In the genomic region with DNA sequence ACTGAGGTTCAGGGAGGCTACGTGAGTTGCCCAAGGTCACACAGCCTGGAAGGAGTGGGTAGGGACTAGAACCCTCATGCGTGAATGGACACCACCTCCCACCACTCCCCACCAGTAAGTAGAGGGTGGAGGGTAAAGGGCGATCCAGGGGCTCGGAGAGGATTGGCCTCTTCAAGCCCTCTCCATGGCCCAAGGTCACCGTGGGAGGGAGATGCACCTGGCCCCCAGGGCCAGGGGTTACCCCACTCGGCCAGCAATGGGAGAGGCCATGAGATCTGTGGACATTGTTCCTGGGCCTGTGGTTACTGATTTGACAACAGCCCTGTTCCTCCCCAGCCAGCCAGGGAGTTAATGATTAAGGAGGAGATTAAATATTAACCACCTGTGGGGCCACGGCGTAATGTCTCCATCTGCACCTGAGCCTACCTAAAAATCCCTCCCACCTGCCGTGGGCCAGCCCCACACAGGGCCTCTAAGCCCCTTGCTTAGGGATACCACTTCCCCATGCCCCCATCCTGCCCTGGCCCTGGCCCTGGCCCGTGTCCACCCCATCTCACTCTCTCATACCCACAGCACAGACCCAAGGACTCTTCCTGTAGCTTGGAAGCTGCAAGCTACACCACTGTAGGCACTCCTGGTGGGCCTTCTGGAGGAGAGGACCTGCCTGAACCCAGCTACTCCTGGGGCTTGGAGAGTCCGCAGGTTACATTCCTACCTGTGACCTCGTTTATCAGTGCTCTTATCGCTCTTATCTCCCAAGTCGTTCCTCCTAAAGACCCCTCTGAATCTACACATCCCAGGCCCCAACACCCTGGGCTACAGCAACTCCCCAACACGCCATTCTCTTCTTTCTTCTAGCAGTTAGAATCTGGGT, we compare ENCODE assay signal across 8 cellular contexts. TPM values are rescaled to one million over a fixed set of nuclear protein-coding genes. Genes with fewer than 3 reads are reported as not detected.
DNase-seq lines count a peak whose midpoint lies in the region; ATAC-seq, FAIRE-seq and TF ChIP-seq lines count a peak whose summit lies in the region.

No MANE protein-coding gene starts in this region.

- H3K36me3 ChIP-seq in CD4-positive, CD25-positive, alpha-beta regulatory T cell (ENCODE audit: control insufficient read depth, insufficient read depth, low read length) = no peaks in the 10 kb centered on the region
- H3K36me3 ChIP-seq in IMR-90 (ENCODE audit: control insufficient read depth, insufficient read depth, low read length) (no peaks in the 10 kb centered on the region), left lung (no peaks in the 10 kb centered on the region)

- H3K79me1 ChIP-seq in IMR-90 (ENCODE audit: low read depth in 1 of 2, low read length in 2 of 2) = no peaks in the 10 kb centered on the region

- H4K20me1 ChIP-seq in IMR-90 (ENCODE audit: insufficient read depth, low read length) = no peaks in the 10 kb centered on the region

- no peak overlapping the region for H3K56ac ChIP-seq in IMR-90 (ENCODE audit: extremely low read depth, insufficient read depth, low read length)

- peak overlapping the region; percentile 61 for H3K4me3 ChIP-seq in CD4-positive, CD25-positive, alpha-beta regulatory T cell (ENCODE audit: low read depth, low read length)
- H3K4me3 ChIP-seq in IMR-90 (ENCODE audit: insufficient read depth, low read depth, low read length) (no peak overlapping the region), left lung (no peak overlapping the region)

- H2AK5ac ChIP-seq in IMR-90 (ENCODE audit: low read depth, low read length) = peak overlapping the region; percentile 26; the same call in 1 of the 2 replicates

- no peak overlapping the region for H3K14ac ChIP-seq in IMR-90 (replicated peaks; ENCODE audit: low read depth, low read length)

- H2BK5ac ChIP-seq in IMR-90 (ENCODE audit: low read depth, low read length, poor library complexity, severe bottlenecking) = no peak overlapping the region

- no peak overlapping the region for H2BK20ac ChIP-seq in IMR-90 (ENCODE audit: low read depth, low read length)

- no peak overlapping the region for H3K9ac ChIP-seq in IMR-90 (ENCODE audit: low read depth, low read length)

- H3K9me1 ChIP-seq in IMR-90 (ENCODE audit: insufficient read depth, low read length) = no peaks in the 10 kb centered on the region; the same call in 1 of the 2 replicates

- H3K27me3 ChIP-seq in CD4-positive, CD25-positive, alpha-beta regulatory T cell (ENCODE audit: control insufficient read depth, insufficient read depth, low read length) = no peaks in the 10 kb centered on the region
- H3K27me3 ChIP-seq in IMR-90 (ENCODE audit: control insufficient read depth, insufficient read depth, low read length) (no peaks in the 10 kb centered on the region), left lung (no peaks in the 10 kb centered on the region)

- H4K5ac ChIP-seq in IMR-90 (ENCODE audit: low read depth, low read length) = no peak overlapping the region

- H2BK15ac ChIP-seq in IMR-90 (ENCODE audit: low read depth, low read length) = no peak overlapping the region

- no peaks in the 10 kb centered on the region for H3K27me3 Mint-ChIP-seq in CD4-positive, CD25-positive, alpha-beta regulatory T cell

- H3K4me1 ChIP-seq in CD4-positive, CD25-positive, alpha-beta regulatory T cell (ENCODE audit: control insufficient read depth, insufficient read depth, low read length, poor library complexity, severe bottlenecking) = peaks cover 55% of the 10 kb centered on the region
- no peaks in the 10 kb centered on the region; the same call in 1 of the 2 replicates for H3K4me1 ChIP-seq in IMR-90 (ENCODE audit: control insufficient read depth, insufficient read depth, low read length)
- H3K4me1 ChIP-seq in left lung = peaks cover 3 to 38% of the 10 kb centered on the region in 2 donors

- TF ChIP-seq POLR2A in IMR-90 (IDR thresholded peaks at IDR 0.05; ENCODE audit: low read depth, low read length) = no peak

- H2AK9ac ChIP-seq in IMR-90 (replicated peaks; ENCODE audit: low read depth, low read length, poor library complexity) = no peak overlapping the region

- TF ChIP-seq RAD21 in IMR-90 (IDR thresholded peaks at IDR 0.05; ENCODE audit: low read length) = no peak

- in situ Hi-C loops in IMR-90 (cut with MboI; ENCODE audit: low sequenced_read_pairs) = no loop called here

- intact Hi-C loops in IMR-90 (cut with micrococcal nuclease) = no loop called here
- intact Hi-C loops in left lung (cut with DNase I) = no loop called here
- intact Hi-C loops in posterior vena cava (cut with DNase I) = no loop called here

- no TSS peak for BruUV-seq in IMR-90 (replicated peaks; lab: Mats Ljungman, UMichigan)

- H3K23ac ChIP-seq in IMR-90 (ENCODE audit: low read depth, low read length) = no peak overlapping the region

- H3K9me3 ChIP-seq in CD4-positive, CD25-positive, alpha-beta regulatory T cell (ENCODE audit: control insufficient read depth in 2 of 2, low read length in 2 of 2) = no peaks in the 10 kb centered on the region
- H3K9me3 ChIP-seq in IMR-90 (ENCODE audit: control insufficient read depth, insufficient read depth, low read length) = no peaks in the 10 kb centered on the region
- no peaks in the 10 kb centered on the region for H3K9me3 ChIP-seq in left lung

- dilution Hi-C loops in IMR-90 (cut with HindIII; ENCODE audit: low sequenced_read_pairs, unreplicated experiment) = no loop called here

- POLR2A ChIA-PET in IMR-90 (lab: Charles Lee; ENCODE audit: unreplicated experiment) = no interaction called here

- no peak overlapping the region for H2AFZ ChIP-seq in IMR-90 (replicated peaks; ENCODE audit: low read length, poor library complexity)

- CTCF ChIA-PET in IMR-90 (lab: Yijun Ruan, JAX) = no interaction called here

- DNase-seq in CD4-positive, CD25-positive, alpha-beta regulatory T cell = no peak
- no peak for DNase-seq in IMR-90
- DNase-seq in left lung = no peak
- DNase-seq in central memory CD4-positive, alpha-beta T cell = no peak
- no peak for DNase-seq in posterior vena cava (ENCODE audit: low spot score)
- no peak for DNase-seq in D341Med (ENCODE audit: low spot score)
- no peak for DNase-seq in HTR-8/SVneo (ENCODE audit: insufficient read length, low spot score)

- H3K18ac ChIP-seq in IMR-90 (ENCODE audit: low read depth, low read length) = no peak overlapping the region

- H3K4ac ChIP-seq in IMR-90 (ENCODE audit: low read depth, low read length) = no peak overlapping the region

- WGBS in IMR-90 (ENCODE audit: extremely low coverage in 2 of 2, insufficient read length in 1 of 2), 2 experiments = 45% methylated on average over 5 of the region's 15 CpGs; no CpG with 5 or more reads in 1 of the 2 experiments

- no peak for FAIRE-seq in HTR-8/SVneo (lab: Jason Lieb, UNC)

- H3K27ac ChIP-seq in CD4-positive, CD25-positive, alpha-beta regulatory T cell (ENCODE audit: insufficient read depth, low read length, poor library complexity, severe bottlenecking) = peak overlapping the region; percentile 96
- H3K27ac ChIP-seq in IMR-90 (ENCODE audit: insufficient read depth, low read length) (no peak overlapping the region), left lung (peak overlapping the region; percentile 58 to 65)

- H3K27ac Mint-ChIP-seq in CD4-positive, CD25-positive, alpha-beta regulatory T cell = peak overlapping the region; percentile 99

- peaks cover 3% of the 10 kb centered on the region for H3K36me3 Mint-ChIP-seq in CD4-positive, CD25-positive, alpha-beta regulatory T cell

- no peak overlapping the region for H4K91ac ChIP-seq in IMR-90 (ENCODE audit: insufficient read depth, low read depth, low read length)

- TF ChIP-seq CTCF in IMR-90 (conservative IDR thresholded peaks at IDR 0.05; ENCODE audit: low read depth, low read length) (no peak), left lung (IDR thresholded peaks at IDR 0.05) (no peak)

- ATAC-seq in CD4-positive, CD25-positive, alpha-beta regulatory T cell (ENCODE audit: low read depth in 2 of 2) = no peak
- ATAC-seq in GM19467 (IDR thresholded peaks at IDR 0.05; ENCODE audit: unreplicated experiment) (peak; percentile 48), IMR-90 (ENCODE audit: low read depth) (no peak), left lung (peak; percentile 85)

- H3K9me3 Mint-ChIP-seq in CD4-positive, CD25-positive, alpha-beta regulatory T cell = no peaks in the 10 kb centered on the region

- H2BK120ac ChIP-seq in IMR-90 (ENCODE audit: low read depth, low read length) = no peak overlapping the region

- no peak overlapping the region for H4K8ac ChIP-seq in IMR-90 (ENCODE audit: low read depth in 2 of 2, low read length in 2 of 2)

- H3K4me2 ChIP-seq in IMR-90 (ENCODE audit: low read depth, low read length) = no peak overlapping the region

- peak overlapping the region; percentile 72 to 90 (median 86) for H3K4me3 Mint-ChIP-seq in CD4-positive, CD25-positive, alpha-beta regulatory T cell

- H3K4me1 Mint-ChIP-seq in CD4-positive, CD25-positive, alpha-beta regulatory T cell = peaks cover 5 to 71% (median 47%) of the 10 kb centered on the region in 4 donors

TF ChIP-seq in IMR-90, 13 proteins besides CTCF, POLR2A, EP300 and RAD21 (continues in another document):
- TF ChIP-seq, protein P1, sequence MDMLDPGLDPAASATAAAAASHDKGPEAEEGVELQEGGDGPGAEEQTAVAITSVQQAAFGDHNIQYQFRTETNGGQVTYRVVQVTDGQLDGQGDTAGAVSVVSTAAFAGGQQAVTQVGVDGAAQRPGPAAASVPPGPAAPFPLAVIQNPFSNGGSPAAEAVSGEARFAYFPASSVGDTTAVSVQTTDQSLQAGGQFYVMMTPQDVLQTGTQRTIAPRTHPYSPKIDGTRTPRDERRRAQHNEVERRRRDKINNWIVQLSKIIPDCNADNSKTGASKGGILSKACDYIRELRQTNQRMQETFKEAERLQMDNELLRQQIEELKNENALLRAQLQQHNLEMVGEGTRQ (IDR thresholded peaks at IDR 0.05; ENCODE audit: low read depth, low read length) = no peak
- TF ChIP-seq SMC3 (IDR thresholded peaks at IDR 0.05; ENCODE audit: low read depth, low read length) (no peak), CEBPB (IDR thresholded peaks at IDR 0.05; ENCODE audit: low read depth, low read length) (no peak), RCOR1 (IDR thresholded peaks at IDR 0.05; ENCODE audit: insufficient replicate concordance, low read length) (no peak), MXI1 (IDR thresholded peaks at IDR 0.05; ENCODE audit: borderline replicate concordance, low read depth, low read length) (no peak), BHLHE40 (IDR thresholded peaks at IDR 0.05; ENCODE audit: low read depth, low read length) (no peak), MAFK (IDR thresholded peaks at IDR 0.05; ENCODE audit: low read depth, low read length) (no peak), NFE2L2 (IDR thresholded peaks at IDR 0.05; ENCODE audit: low read depth, low read length) (no peak), MAZ (IDR thresholded peaks at IDR 0.05; ENCODE audit: borderline replicate concordance, low read depth, low read length) (no peak), RFX5 (IDR thresholded peaks at IDR 0.05; ENCODE audit: low read depth, low read length) (no peak)

RNA-seq across cellular contexts. Expression of a gene that starts 32.2 kb away (rescaled TPM):
- total RNA-seq in CD4-positive, CD25-positive, alpha-beta regulatory T cell = 874 TPM
- 100 to 1,000 TPM; 119 to 155 (median 128) TPM for polyA plus RNA-seq in CD4-positive, CD25-positive, alpha-beta regulatory T cell
- 1.8 and 2.2 TPM in 2 replicates for total RNA-seq in IMR-90 (2012; rRNA removed)
- 20.1 and 20.8 TPM in 2 replicates for polyA plus RNA-seq in IMR-90 (2012; rRNA removed)
- 8.6 and 34.8 TPM in 2 replicates for polyA plus RNA-seq in IMR-90 (2012; cell fraction: cytosol; rRNA removed)
- 19.6 and 31.4 TPM in 2 replicates for polyA plus RNA-seq in IMR-90 (2012; cell fraction: nucleus; rRNA removed; ENCODE audit: low replicate concordance)
- total RNA-seq in left lung = 100 to 1,000 TPM in 1 of 2 donors, 10 to 100 TPM in 1; 72.2 to 112 TPM
- 100 to 1,000 TPM; 123 to 148 TPM for total RNA-seq in posterior vena cava

Comparison
In these comparisons a context has a peak if more than half of its experiments do, and no peak if none do; other contexts are left out.
1. ATAC-seq: peak in GM19467 (single experiment) and left lung (single experiment); none in CD4-positive, CD25-positive, alpha-beta regulatory T cell (0 of 2) and IMR-90 (single experiment).
2. RNA of a gene that starts 32.2 kb away (total RNA-seq): 874 TPM in CD4-positive, CD25-positive, alpha-beta regulatory T cell (single experiment), 123 to 148 TPM in posterior vena cava and 72.2 to 112 TPM in left lung; 1.8 to 2.2 TPM in IMR-90; every median in the first group is over 10 times any median in the second.